Comparison of ENCODE assay signal across 8 cellular contexts in the genomic region with DNA sequence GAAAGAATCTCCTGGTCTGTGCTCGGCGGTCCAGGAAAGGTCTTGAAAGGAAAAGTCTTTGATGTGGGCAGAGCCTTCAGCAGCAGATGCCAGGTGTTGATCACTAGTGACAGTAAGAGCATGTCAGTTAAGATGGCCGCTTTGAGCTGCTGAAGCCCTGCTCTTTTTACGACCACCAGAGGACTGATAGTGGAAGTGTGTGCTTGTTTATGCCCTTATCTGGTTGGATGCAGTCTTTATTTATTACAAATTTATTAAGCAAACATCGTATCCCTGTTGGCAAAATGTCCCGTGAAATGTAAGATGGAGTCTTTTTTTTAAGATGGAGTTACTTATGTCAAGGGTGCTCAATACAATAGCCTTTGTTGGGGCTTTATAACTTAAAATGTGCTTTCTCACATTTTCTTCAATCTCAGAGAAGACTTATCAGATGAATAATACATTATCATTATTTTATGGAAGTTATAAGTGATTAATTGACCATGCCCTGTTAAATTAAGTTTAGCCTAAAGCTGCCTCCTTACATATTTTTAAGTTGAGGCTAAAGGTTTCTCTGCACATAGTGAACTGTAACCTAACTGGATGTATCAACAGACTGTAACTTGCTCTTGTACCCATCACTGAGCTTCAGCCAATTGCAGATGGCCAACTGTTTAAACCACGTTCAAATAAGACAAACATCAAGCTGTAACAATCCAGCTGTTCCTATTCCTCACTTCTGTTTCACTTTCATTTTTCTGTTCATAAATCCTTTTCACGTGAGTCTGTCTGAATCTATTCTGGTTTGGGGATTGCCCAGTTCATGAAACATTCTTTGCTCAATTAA.
DNase-seq lines count a peak whose midpoint lies in the region; ATAC-seq and TF ChIP-seq lines count a peak whose summit lies in the region.

No MANE protein-coding gene starts in this region.

- WGBS in upper lobe of left lung, 2 donors, result 61% methylated on average over 8 of the region's 8 CpGs

- no peak overlapping the region for H3K9ac ChIP-seq in fibroblast of lung (ENCODE audit: insufficient read depth, low read length)

- TF ChIP-seq CTCF in fibroblast of lung (conservative IDR thresholded peaks at IDR 0.05 in 1 of 2, IDR thresholded peaks at IDR 0.05 in 1 of 2; ENCODE audit: low read depth in 1 of 2, low read length in 2 of 2) (no peak), upper lobe of left lung (IDR thresholded peaks at IDR 0.05) (no peak)

- ATAC-seq in GM21526 (IDR thresholded peaks at IDR 0.05; ENCODE audit: low FRiP score, unreplicated experiment) (peak; percentile 59), upper lobe of left lung (ENCODE audit: low FRiP score in 2 of 2) (no peak)

- no peaks in the 10 kb centered on the region for H3K79me2 ChIP-seq in fibroblast of lung (ENCODE audit: control insufficient read depth, insufficient read depth, low read length)

- peak overlapping the region; percentile 71 for H3K4me2 ChIP-seq in fibroblast of lung (ENCODE audit: extremely low read depth, insufficient read depth, low read length)

- H3K4me3 ChIP-seq in fibroblast of lung (replicated peaks in 1 of 4; ENCODE audit: control extremely low read depth in 1 of 4, insufficient read depth in 1 of 4, low read depth in 3 of 4, low read length in 4 of 4) (peak overlapping the region; percentile 2 to 30 (median 4)), upper lobe of left lung (peak overlapping the region in 2 of 4 donors; percentile 13 to 19)

- peak overlapping the region; percentile 34 for H2AFZ ChIP-seq in fibroblast of lung (ENCODE audit: low read length)

- TF ChIP-seq POLR2A in upper lobe of left lung (IDR thresholded peaks at IDR 0.05), result no peak

- no peaks in the 10 kb centered on the region for H3K27me3 ChIP-seq in fibroblast of lung (ENCODE audit: control insufficient read depth, insufficient read depth, low read length)
- H3K27me3 ChIP-seq in upper lobe of left lung, result no peaks in the 10 kb centered on the region

- no peaks in the 10 kb centered on the region for H3K9me3 ChIP-seq in KOPT-K1 (ENCODE audit: insufficient read depth, low read length, poor library complexity, severe bottlenecking)
- H3K9me3 ChIP-seq in fibroblast of lung (ENCODE audit: control insufficient read depth, insufficient read depth, low read depth, low read length), result no peaks in the 10 kb centered on the region
- H3K9me3 ChIP-seq in upper lobe of left lung, result no peaks in the 10 kb centered on the region

- H3K4me1 ChIP-seq in fibroblast of lung (ENCODE audit: control insufficient read depth, extremely low read depth, insufficient read depth, low read length) (peaks cover 30% of the 10 kb centered on the region), upper lobe of left lung (peaks cover 0 to 3% (median 1%) of the 10 kb centered on the region in 4 donors)

- H4K20me1 ChIP-seq in fibroblast of lung (ENCODE audit: control insufficient read depth, extremely low read depth, insufficient read depth, low read length), result no peaks in the 10 kb centered on the region

- DNase-seq in EL (peak; percentile 54), fibroblast of lung (ENCODE audit: low read depth in 2 of 2) (peak; percentile 41 to 89), cardiac septum (ENCODE audit: low spot score) (no peak), cerebellar cortex (ENCODE audit: low spot score) (no peak), DMS153 treated with DMSO at 0.1 percent for 48 hours (lab: John Stamatoyannopoulos, UW; ENCODE audit: unreplicated experiment) (no peak), upper lobe of left lung (no peak)

- intact Hi-C loops in cardiac septum (cut with DNase I), result no loop called here

- peak overlapping the region; percentile 49 for H3K27ac ChIP-seq in KOPT-K1 (ENCODE audit: low read depth, low read length, poor library complexity, severe bottlenecking)
- peak overlapping the region; percentile 83 for H3K27ac ChIP-seq in fibroblast of lung (ENCODE audit: insufficient read depth, low read length)
- H3K27ac ChIP-seq in upper lobe of left lung, result no peak overlapping the region

- H3K36me3 ChIP-seq in KOPT-K1 (ENCODE audit: insufficient read depth, low read length), result no peaks in the 10 kb centered on the region
- H3K36me3 ChIP-seq in fibroblast of lung (ENCODE audit: control insufficient read depth, insufficient read depth, low read length), result no peaks in the 10 kb centered on the region
- no peaks in the 10 kb centered on the region for H3K36me3 ChIP-seq in upper lobe of left lung

- no peak for TF ChIP-seq EP300 in upper lobe of left lung (IDR thresholded peaks at IDR 0.05)

Comparison
In these comparisons a context has a peak if more than half of its experiments do, and no peak if none do; other contexts are left out.
1. DNase-seq: peak in EL (single experiment) and fibroblast of lung (2 of 2); none in cardiac septum (single experiment), cerebellar cortex (single experiment), DMS153 treated with DMSO at 0.1 percent for 48 hours (single experiment) and upper lobe of left lung (0 of 2).
2. H3K27ac ChIP-seq: peak in KOPT-K1 (single experiment) and fibroblast of lung (single experiment); none in upper lobe of left lung (0 of 4).